27 cellular contexts compared by ENCODE assay signal in the genomic region with DNA sequence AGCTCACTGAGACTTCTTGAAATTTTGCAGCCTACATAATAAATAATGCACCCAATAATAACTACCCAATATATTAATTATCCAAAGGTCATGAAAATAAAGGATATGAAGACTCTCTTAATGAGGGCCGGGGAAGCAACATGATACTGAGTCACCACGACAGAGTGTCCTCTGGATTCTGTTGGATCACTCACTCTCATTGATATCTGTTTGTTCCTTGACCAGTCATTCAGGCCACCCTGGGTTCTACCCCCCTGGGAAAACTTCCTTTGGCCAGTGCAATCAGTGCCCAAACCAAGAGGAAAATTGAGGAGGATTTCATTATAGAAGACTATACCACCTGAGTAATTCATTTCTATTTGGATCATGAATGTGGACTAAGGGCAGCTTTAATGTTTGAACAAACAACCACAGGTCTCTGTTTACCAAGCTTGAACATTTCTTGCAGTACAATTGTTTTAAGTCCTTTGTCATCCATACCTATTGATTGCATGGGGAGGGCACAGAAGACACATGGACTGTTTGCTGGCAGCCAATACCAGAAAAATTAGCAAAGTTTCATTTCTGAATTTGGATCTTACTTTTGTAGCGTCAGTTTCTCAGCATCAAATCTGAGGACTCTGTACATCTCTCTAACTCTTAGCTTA.
"Had no signal": no experiment of that assay in that cellular context is flagged by ENCODE, and none has a peak within 500 bp of the region (broad histone marks: within the 10 kb centered on the region; RNA-seq: fewer than 3 reads in every experiment).

No MANE protein-coding gene starts in this region.

- ATAC-seq: foreskin keratinocyte; heart right ventricle; left colon; lower lobe of right lung; naive thymus-derived CD8-positive, alpha-beta T cell; stimulated activated effector memory CD8-positive, alpha-beta T cell treated with anti-CD3 and anti-CD28 coated beads, Interleukin-12 subunit alpha, Interleukin-12 subunit beta, amount 100 ng/mL, for 72 hours; stimulated activated naive CD8-positive, alpha-beta T cell treated with anti-CD3 and anti-CD28 coated beads, Interleukin-15, Interleukin-2, amounts not matched to agents 100 U/mL and 50 U/mL, for 24 hours; upper lobe of right lung had no signal

- H3K4me3 ChIP-seq: dorsolateral prefrontal cortex, heart right ventricle, left ventricle myocardium inferior, lower lobe of right lung, prostate gland, smooth muscle cell, thoracic aorta, transverse colon, upper lobe of right lung, vagina had no signal

- H3K4me2 ChIP-seq: smooth muscle cell had no signal

- H3K36me3 ChIP-seq: heart right ventricle, left ventricle myocardium inferior, lower lobe of right lung, prostate gland, thoracic aorta, transverse colon, upper lobe of right lung, vagina had no signal

- H3K27ac Mint-ChIP-seq: naive thymus-derived CD8-positive, alpha-beta T cell; nephron progenitor cell; stimulated activated effector memory CD8-positive, alpha-beta T cell treated with anti-CD3 and anti-CD28 coated beads, Interleukin-12 subunit alpha, Interleukin-12 subunit beta, amount 100 ng/mL, for 72 hours had no signal

- FAIRE-seq: colon, islet of Langerhans had no signal

- H3K9me3 ChIP-seq: prostate gland, upper lobe of right lung, vagina had no signal

- H3K4me1 ChIP-seq: foreskin keratinocyte, prostate gland had no signal

- H3K27ac ChIP-seq: dorsolateral prefrontal cortex, foreskin keratinocyte, heart right ventricle, left ventricle myocardium inferior, lower lobe of right lung, prostate gland, transverse colon, upper lobe of right lung, vagina had no signal

- H3K27me3 ChIP-seq: foreskin keratinocyte, heart right ventricle, transverse colon, upper lobe of right lung, vagina had no signal

- DNase-seq: dorsolateral prefrontal cortex; effector CD4-positive, alpha-beta T cell; foreskin keratinocyte; glutamatergic neuron; heart right ventricle; hippocampal formation; left colon; left ventricle myocardium inferior; lower lobe of right lung; naive thymus-derived CD8-positive, alpha-beta T cell; nephron progenitor cell; nucleus accumbens; right cardiac atrium; stimulated activated CD4-positive, alpha-beta T cell treated with anti-CD3 and anti-CD28 coated beads, Interleukin-12 subunit alpha, Interleukin-12 subunit beta, amount 100 ng/mL, for 4 hours; stimulated activated CD4-positive, alpha-beta T cell treated with anti-CD3 and anti-CD28 coated beads, Interleukin-1b, Interleukin-23, amount 100 ng/mL, for 48 hours; stimulated activated CD4-positive, alpha-beta T cell treated with anti-CD3 and anti-CD28 coated beads, Interleukin-4, amount 100 ng/mL, for 24 hours; stimulated activated naive CD8-positive, alpha-beta T cell treated with anti-CD3 and anti-CD28 coated beads, Interleukin-15, Interleukin-2, amounts not matched to agents 100 U/mL and 50 U/mL, for 24 hours; substantia nigra; transverse colon; upper lobe of right lung had no signal

- H3K4me1 Mint-ChIP-seq: naive thymus-derived CD8-positive, alpha-beta T cell; stimulated activated effector memory CD8-positive, alpha-beta T cell treated with anti-CD3 and anti-CD28 coated beads, Interleukin-12 subunit alpha, Interleukin-12 subunit beta, amount 100 ng/mL, for 72 hours had no signal

- H3K4me3 Mint-ChIP-seq: naive thymus-derived CD8-positive, alpha-beta T cell; nephron progenitor cell; stimulated activated effector memory CD8-positive, alpha-beta T cell treated with anti-CD3 and anti-CD28 coated beads, Interleukin-12 subunit alpha, Interleukin-12 subunit beta, amount 100 ng/mL, for 72 hours had no signal
